ENCODE assay signal across 8 cellular contexts in the genomic region with DNA sequence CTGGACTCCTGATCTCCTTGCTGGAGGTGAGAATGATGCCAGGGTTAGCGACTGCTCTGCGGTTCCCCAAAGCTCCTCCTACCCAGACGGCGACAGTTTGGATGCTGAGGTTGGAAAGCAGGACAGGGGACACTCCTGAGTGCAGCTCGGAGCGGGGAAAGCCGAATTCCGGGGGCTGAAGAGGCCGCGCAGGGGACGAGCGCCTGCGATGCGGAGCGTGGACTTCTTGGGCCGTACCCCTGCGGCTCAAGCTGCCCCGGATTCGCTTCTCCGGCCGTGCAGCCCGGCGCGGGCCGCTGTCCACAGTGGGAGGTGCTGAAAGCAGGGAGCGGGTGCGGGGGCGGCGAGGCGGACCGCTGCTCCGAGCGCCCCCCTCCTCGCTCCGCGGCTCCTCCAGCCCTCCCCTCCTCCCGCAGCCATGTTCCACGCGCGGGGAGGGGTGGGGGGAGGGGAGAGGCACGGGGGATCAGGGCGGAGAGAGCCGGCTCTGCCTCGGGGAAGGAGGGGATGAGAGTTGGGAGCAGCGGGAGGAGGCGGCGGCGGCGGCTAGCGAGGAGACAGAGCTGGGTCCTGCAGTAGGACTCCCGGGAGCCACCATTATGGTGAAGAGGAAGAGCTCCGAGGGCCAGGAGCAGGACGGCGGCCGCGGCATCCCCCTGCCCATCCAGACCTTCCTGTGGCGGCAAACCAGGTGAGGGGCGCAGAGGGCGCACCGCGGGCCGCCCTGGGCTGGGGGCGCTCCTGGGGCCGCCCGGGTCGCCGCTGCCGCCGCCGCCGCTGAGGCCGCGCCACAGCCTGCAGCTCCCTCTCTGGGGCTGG. TPM values are rescaled to one million over a fixed set of nuclear protein-coding genes. Genes with fewer than 3 reads are reported as not detected.
A peak's percentile ranks its signal among the peaks of the same experiment; 100 is the strongest.
DNase-seq lines count a peak whose midpoint lies in the region; ATAC-seq lines count a peak whose summit lies in the region.

A gene with protein sequence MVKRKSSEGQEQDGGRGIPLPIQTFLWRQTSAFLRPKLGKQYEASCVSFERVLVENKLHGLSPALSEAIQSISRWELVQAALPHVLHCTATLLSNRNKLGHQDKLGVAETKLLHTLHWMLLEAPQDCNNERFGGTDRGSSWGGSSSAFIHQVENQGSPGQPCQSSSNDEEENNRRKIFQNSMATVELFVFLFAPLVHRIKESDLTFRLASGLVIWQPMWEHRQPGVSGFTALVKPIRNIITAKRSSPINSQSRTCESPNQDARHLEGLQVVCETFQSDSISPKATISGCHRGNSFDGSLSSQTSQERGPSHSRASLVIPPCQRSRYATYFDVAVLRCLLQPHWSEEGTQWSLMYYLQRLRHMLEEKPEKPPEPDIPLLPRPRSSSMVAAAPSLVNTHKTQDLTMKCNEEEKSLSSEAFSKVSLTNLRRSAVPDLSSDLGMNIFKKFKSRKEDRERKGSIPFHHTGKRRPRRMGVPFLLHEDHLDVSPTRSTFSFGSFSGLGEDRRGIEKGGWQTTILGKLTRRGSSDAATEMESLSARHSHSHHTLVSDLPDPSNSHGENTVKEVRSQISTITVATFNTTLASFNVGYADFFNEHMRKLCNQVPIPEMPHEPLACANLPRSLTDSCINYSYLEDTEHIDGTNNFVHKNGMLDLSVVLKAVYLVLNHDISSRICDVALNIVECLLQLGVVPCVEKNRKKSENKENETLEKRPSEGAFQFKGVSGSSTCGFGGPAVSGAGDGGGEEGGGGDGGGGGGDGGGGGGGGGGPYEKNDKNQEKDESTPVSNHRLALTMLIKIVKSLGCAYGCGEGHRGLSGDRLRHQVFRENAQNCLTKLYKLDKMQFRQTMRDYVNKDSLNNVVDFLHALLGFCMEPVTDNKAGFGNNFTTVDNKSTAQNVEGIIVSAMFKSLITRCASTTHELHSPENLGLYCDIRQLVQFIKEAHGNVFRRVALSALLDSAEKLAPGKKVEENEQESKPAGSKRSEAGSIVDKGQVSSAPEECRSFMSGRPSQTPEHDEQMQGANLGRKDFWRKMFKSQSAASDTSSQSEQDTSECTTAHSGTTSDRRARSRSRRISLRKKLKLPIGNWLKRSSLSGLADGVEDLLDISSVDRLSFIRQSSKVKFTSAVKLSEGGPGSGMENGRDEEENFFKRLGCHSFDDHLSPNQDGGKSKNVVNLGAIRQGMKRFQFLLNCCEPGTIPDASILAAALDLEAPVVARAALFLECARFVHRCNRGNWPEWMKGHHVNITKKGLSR (N-terminal part only) (plus strand): TSS at position 359 of the 819 bp plus-strand sequence. CDS start 241 bp downstream, at position 600.

- no peak within 1 kb of the TSS for H4K8ac ChIP-seq in trophoblast cell (ENCODE audit: low read depth, low read length)

- H3K4me2 ChIP-seq in trophoblast cell (ENCODE audit: low read length): peak within 1 kb of the TSS; percentile 79

- H2BK120ac ChIP-seq in trophoblast cell (ENCODE audit: insufficient read depth, low read length, poor library complexity): no peak within 1 kb of the TSS

- no peak within 1 kb of the TSS for H4K12ac ChIP-seq in trophoblast cell (ENCODE audit: low read depth, low read length)

- H3K4me1 ChIP-seq in trophoblast cell (ENCODE audit: control insufficient read depth in 1 of 2, insufficient read depth in 2 of 2, low read length in 2 of 2): peaks cover 2 to 4% of the 10 kb centered on the region in 2 experiments

- H3K4ac ChIP-seq in trophoblast cell (ENCODE audit: low read depth, low read length): no peak within 1 kb of the TSS

- no peak within 1 kb of the TSS for H3K9ac ChIP-seq in trophoblast cell (ENCODE audit: low read length)

- peaks cover 2% of the 10 kb centered on the region for H3K27me3 ChIP-seq in trophoblast cell (ENCODE audit: insufficient read depth, low read length)

- peak within 1 kb of the TSS; percentile 71 for H3K4me3 ChIP-seq in trophoblast cell (ENCODE audit: low read depth, low read length)

- H3K79me2 ChIP-seq in trophoblast cell (ENCODE audit: control insufficient read depth, insufficient read depth, low read length, poor library complexity): no peaks in the 10 kb centered on the region

- no peak within 1 kb of the TSS for H3K18ac ChIP-seq in trophoblast cell (ENCODE audit: low read length)

- peak; percentile 56 for ATAC-seq in GM21723 (IDR thresholded peaks at IDR 0.05; ENCODE audit: unreplicated experiment)
- ATAC-seq in left cardiac atrium: peak; percentile 95 to 97
- no peak for ATAC-seq in GM19035 (IDR thresholded peaks at IDR 0.05; ENCODE audit: unreplicated experiment)
- no peak for ATAC-seq in GM19467 (IDR thresholded peaks at IDR 0.05; ENCODE audit: unreplicated experiment)

- H2AK5ac ChIP-seq in trophoblast cell (ENCODE audit: low read length): no peak within 1 kb of the TSS

- no peak within 1 kb of the TSS for H2BK12ac ChIP-seq in trophoblast cell (ENCODE audit: low read length)

- H3K23ac ChIP-seq in trophoblast cell (ENCODE audit: low read length): no peak within 1 kb of the TSS

- DNase-seq in CD1c-positive myeloid dendritic cell (ENCODE audit: extremely low spot score) (peak; percentile 29), NCI-H2227 (lab: John Stamatoyannopoulos, UW; ENCODE audit: unreplicated experiment) (peak; percentile 89), anterior cingulate cortex (lab: John Stamatoyannopoulos, UW) (peak in 56 of 58 donors; percentile 9 to 84 (median 57)), left cardiac atrium (peak; percentile 64), trophoblast cell (peak; percentile 13 to 63)

- no peaks in the 10 kb centered on the region for H3K9me3 ChIP-seq in trophoblast cell (ENCODE audit: insufficient read depth, low read depth, low read length)

- H3K79me1 ChIP-seq in trophoblast cell (ENCODE audit: low read length): no peaks in the 10 kb centered on the region

- H2BK5ac ChIP-seq in trophoblast cell (ENCODE audit: low read depth, low read length, poor library complexity): no peak within 1 kb of the TSS

- H4K91ac ChIP-seq in trophoblast cell (ENCODE audit: low read depth, low read length): no peak within 1 kb of the TSS

- intact Hi-C loops in left cardiac atrium (cut with DNase I): no loop called here

- no peak within 1 kb of the TSS for H3K14ac ChIP-seq in trophoblast cell (ENCODE audit: low read length)

- H2AFZ ChIP-seq in trophoblast cell (ENCODE audit: insufficient read depth, low read length, poor library complexity): peak within 1 kb of the TSS; percentile 67

- no CpG with 5 or more reads among the region's 73 CpGs for WGBS in trophoblast cell (ENCODE audit: extremely low coverage, insufficient coverage, insufficient read length)

- no peaks in the 10 kb centered on the region for H3K36me3 ChIP-seq in trophoblast cell (ENCODE audit: control insufficient read depth in 1 of 2, insufficient read depth in 2 of 2, low read length in 2 of 2)

- no peak within 1 kb of the TSS for H3K27ac ChIP-seq in trophoblast cell (ENCODE audit: low read depth, low read length)

RNA-seq across cellular contexts. Expression of the gene that starts here (rescaled TPM):
- total RNA-seq in left cardiac atrium: under 1 TPM in 1 of 2 donors, not detected in 1; 0.18 TPM
- under 0.01 TPM in 2 replicates for polyA plus RNA-seq in trophoblast cell (2013)

Comparison
In these comparisons a context has a peak if more than half of its experiments do, and no peak if none do; other contexts are left out.
1. Peak in DNase-seq and ATAC-seq in left cardiac atrium; RNA of the gene not detected or under 1 TPM.
2. DNase-seq: peak in every context shown above with its lines; median percentile 89 in NCI-H2227; 64 in left cardiac atrium; 57 in anterior cingulate cortex; 38 in trophoblast cell; 29 in CD1c-positive myeloid dendritic cell.